Comparison of ENCODE assay signal across 24 cellular contexts in genomic region chr4:156734965-156735895, GRCh38.
DNase-seq lines count a peak whose midpoint lies in the region; ATAC-seq and TF ChIP-seq lines count a peak whose summit lies in the region.
"Had no signal": no experiment of that assay in that cellular context is flagged by ENCODE, and none has a peak within 500 bp of the region (broad histone marks: within the 10 kb centered on the region; RNA-seq: fewer than 3 reads in every experiment).

No MANE protein-coding gene starts in this region.

- TF ChIP-seq CTCF in GM10248 (IDR thresholded peaks at IDR 0.05; ENCODE audit: control extremely low read depth, extremely low read depth, low read depth, missing control alignments) (no peak), lower lobe of right lung (IDR thresholded peaks at IDR 0.05) (no peak)

- H3K27ac ChIP-seq in lower lobe of right lung, result no peak overlapping the region
- H3K27ac ChIP-seq: gastroesophageal sphincter had no signal

- H3K9me3 ChIP-seq in adipocyte (ENCODE audit: control insufficient read depth, low read length), result peaks cover 46% of the 10 kb centered on the region
- H3K9me3 ChIP-seq in lower lobe of right lung, result peaks cover 18% of the 10 kb centered on the region

- H3K27me3 ChIP-seq in adipocyte (replicated peaks; ENCODE audit: control insufficient read depth, insufficient read depth, low read length) (no peaks in the 10 kb centered on the region), lower lobe of right lung (ENCODE audit: low read depth) (no peaks in the 10 kb centered on the region)
- H3K27me3 ChIP-seq: gastroesophageal sphincter had no signal

- intact Hi-C loops in lower lobe of right lung (cut with DNase I), result no loop called here

- DNase-seq in ELR (ENCODE audit: low read depth) (peak; percentile 75), LHCN-M2 (ENCODE audit: low read depth) (peak; percentile 55), adipocyte (ENCODE audit: low read depth) (peak; percentile 4), kidney tubule cell (ENCODE audit: low spot score) (peak; percentile 45), GM10248 (ENCODE audit: extremely low spot score) (no peak), NCI-H524 (lab: John Stamatoyannopoulos, UW) (no peak), lower lobe of right lung (no peak), NCI-H1105 (lab: John Stamatoyannopoulos, UW) (no peak)
- DNase-seq: activated CD4-positive, alpha-beta T cell treated with anti-CD3 and anti-CD28 coated beads for 36 hours; activated naive CD4-positive, alpha-beta T cell treated with anti-CD3 and anti-CD28 coated beads, Interleukin-2, amount 10 ng/mL, durations not matched to agents 7 days and 5 days; activated T-cell treated with anti-CD3 and anti-CD28 coated beads, Interleukin-2, amount 50 U/mL, for 48 hours; caudate nucleus; CD4-positive, alpha-beta T cell; GDM1; mesenchymal stem cell; NCI-H146; NCI-H2171 treated with DMSO at 0.1 percent for 48 hours; NCI-H69; nucleus accumbens; SHP77; stimulated activated CD4-positive, alpha-beta T cell treated with anti-CD3 and anti-CD28 coated beads, Interleukin-4, amount 100 ng/mL, for 1 hour; stimulated activated naive CD4-positive, alpha-beta T cell; T-cell had no signal

- no peaks in the 10 kb centered on the region for H3K36me3 ChIP-seq in adipocyte (ENCODE audit: control insufficient read depth, insufficient read depth, low read length, severe bottlenecking)
- H3K36me3 ChIP-seq in lower lobe of right lung, result no peaks in the 10 kb centered on the region
- H3K36me3 ChIP-seq: gastroesophageal sphincter had no signal

- no peaks in the 10 kb centered on the region for H3K4me1 ChIP-seq in adipocyte (ENCODE audit: control insufficient read depth, insufficient read depth, low read length)
- H3K4me1 ChIP-seq in lower lobe of right lung, result no peaks in the 10 kb centered on the region
- H3K4me1 ChIP-seq: gastroesophageal sphincter had no signal

- peak overlapping the region; percentile 13 for H3K4me3 ChIP-seq in adipocyte (ENCODE audit: low read length)
- H3K4me3 ChIP-seq in lower lobe of right lung, result no peak overlapping the region
- H3K4me3 ChIP-seq: gastroesophageal sphincter had no signal

- CTCF ChIA-PET in GM10248 (lab: Yijun Ruan, JAX), result no interaction called here

- POLR2A ChIA-PET in GM10248 (lab: Yijun Ruan, JAX), result no interaction called here

- no peak overlapping the region for H3K9ac ChIP-seq in adipocyte (ENCODE audit: low read length)

- ATAC-seq in lower lobe of right lung, result no peak
- ATAC-seq: activated CD4-positive, alpha-beta T cell treated with anti-CD3 and anti-CD28 coated beads for 36 hours; gastroesophageal sphincter; T-cell had no signal

Comparison
In these comparisons a context has a peak if more than half of its experiments do, and no peak if none do; other contexts are left out.
1. DNase-seq: peak in ELR (single experiment), LHCN-M2 (single experiment), adipocyte (single experiment) and kidney tubule cell (single experiment); none in GM10248 (single experiment), NCI-H524 (0 of 2), lower lobe of right lung (single experiment) and NCI-H1105 (single experiment).